18 cellular contexts compared by ENCODE assay signal in genomic region chr16:11869657-11870228, GRCh38.
"Had no signal": no experiment of that assay in that cellular context is flagged by ENCODE, and none has a peak within 500 bp of the region (broad histone marks: within the 10 kb centered on the region; RNA-seq: fewer than 3 reads in every experiment).

No MANE protein-coding gene starts in this region.

- DNase-seq: amniotic stem cell; cortex of kidney; effector CD4-positive, alpha-beta T cell; foreskin keratinocyte; heart right ventricle; left cardiac atrium; mammary epithelial cell; nucleus accumbens; stimulated activated CD4-positive, alpha-beta T cell treated with anti-CD3 and anti-CD28 coated beads, Interleukin-4, amount 100 ng/mL, for 4 hours; stimulated activated CD8-positive, alpha-beta memory T cell treated with anti-CD3 and anti-CD28 coated beads, Interleukin-4, amount 100 ng/mL, for 48 hours; stimulated activated naive CD8-positive, alpha-beta T cell treated with anti-CD3 and anti-CD28 coated beads, Interleukin-15, Interleukin-2, amounts not matched to agents 100 U/mL and 50 U/mL, for 24 hours; upper lobe of left lung had no signal

- H3K4me3 ChIP-seq: heart right ventricle, SJSA1, skin epidermis, upper lobe of left lung had no signal

- ATAC-seq: foreskin keratinocyte; left cardiac atrium; stimulated activated naive CD8-positive, alpha-beta T cell treated with anti-CD3 and anti-CD28 coated beads, Interleukin-15, Interleukin-2, amounts not matched to agents 100 U/mL and 50 U/mL, for 24 hours had no signal

- H3K9me3 Mint-ChIP-seq: activated naive CD4-positive, alpha-beta T cell treated with anti-CD3 and anti-CD28 coated beads, Interleukin-2, amount 50 U/mL, for 24 hours; brain; central memory CD8-positive, alpha-beta T cell; nephron had no signal

- H3K27ac ChIP-seq: foreskin keratinocyte, SJSA1, skin epidermis, upper lobe of left lung had no signal

- H3K27ac Mint-ChIP-seq: activated naive CD4-positive, alpha-beta T cell treated with anti-CD3 and anti-CD28 coated beads, Interleukin-2, amount 50 U/mL, for 24 hours; nephron had no signal

- H3K4me3 Mint-ChIP-seq: activated naive CD4-positive, alpha-beta T cell treated with anti-CD3 and anti-CD28 coated beads, Interleukin-2, amount 50 U/mL, for 24 hours; brain; central memory CD8-positive, alpha-beta T cell; nephron had no signal

- H3K27me3 Mint-ChIP-seq: activated naive CD4-positive, alpha-beta T cell treated with anti-CD3 and anti-CD28 coated beads, Interleukin-2, amount 50 U/mL, for 24 hours; brain; central memory CD8-positive, alpha-beta T cell had no signal

- H3K4me1 Mint-ChIP-seq: nephron had no signal
